ENCODE assay signal across 3 cellular contexts in the genomic region with DNA sequence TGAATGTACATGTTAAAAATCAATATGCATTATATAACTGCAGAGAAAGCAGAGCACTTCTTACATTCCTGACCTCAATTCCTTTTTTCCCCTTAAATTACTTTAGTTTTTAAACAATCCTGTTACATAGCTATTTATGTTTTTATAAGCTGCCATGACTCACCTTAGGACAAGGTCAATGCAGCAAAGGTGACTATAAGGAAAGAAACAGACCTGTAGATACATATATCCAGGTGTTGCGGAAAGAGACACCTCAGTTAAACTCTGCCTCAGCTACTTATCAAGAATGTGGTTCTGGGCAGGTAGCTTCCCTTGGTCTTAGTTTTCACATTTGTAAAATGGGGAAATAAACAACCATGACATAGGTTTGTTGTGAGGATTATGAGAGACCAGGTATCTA.
"Had no signal": no experiment of that assay in that cellular context is flagged by ENCODE, and none has a peak within 500 bp of the region (broad histone marks: within the 10 kb centered on the region; RNA-seq: fewer than 3 reads in every experiment).

No MANE protein-coding gene starts in this region.

- DNase-seq: GDM1, GF-D8 had no signal

- ATAC-seq: GM12878 had no signal

- H3K4me3 ChIP-seq: GM12878 had no signal
